27 cellular contexts compared by ENCODE assay signal in the genomic region with DNA sequence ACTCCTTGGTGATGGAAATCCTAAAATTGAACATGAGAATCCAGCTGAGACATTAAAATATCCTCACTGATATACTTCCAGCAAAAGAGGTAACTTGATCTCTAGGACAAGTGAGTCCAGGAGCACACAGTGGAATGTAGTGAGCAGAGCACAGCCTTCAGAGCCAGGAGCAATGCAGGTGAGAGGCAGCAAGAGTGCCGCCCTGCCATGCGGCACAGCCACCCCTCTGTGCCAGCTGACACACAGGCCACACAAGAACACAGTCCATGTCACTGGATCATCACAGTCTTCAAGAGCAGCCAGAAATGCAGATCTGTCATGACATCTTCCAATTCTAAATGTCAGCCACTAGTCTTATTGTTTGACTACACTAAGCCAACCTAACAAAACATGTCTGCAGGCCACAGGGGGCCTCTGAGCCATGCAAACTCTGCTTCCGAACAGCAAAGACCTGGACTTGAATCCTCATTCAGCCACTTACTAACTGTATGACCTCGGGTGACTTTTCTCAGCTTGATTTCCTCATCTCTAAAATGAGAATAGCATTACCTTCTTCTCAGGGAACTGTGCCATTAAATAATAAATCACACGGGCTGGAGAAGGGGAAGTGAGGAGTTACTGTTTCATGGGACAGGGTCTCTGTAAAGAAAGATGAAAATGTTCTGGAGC. TPM values are rescaled to one million over a fixed set of nuclear protein-coding genes. Genes with fewer than 3 reads are reported as not detected.
DNase-seq lines count a peak whose midpoint lies in the region; ATAC-seq and TF ChIP-seq lines count a peak whose summit lies in the region.
"Had no signal": no experiment of that assay in that cellular context is flagged by ENCODE, and none has a peak within 500 bp of the region (broad histone marks: within the 10 kb centered on the region; RNA-seq: fewer than 3 reads in every experiment).

No MANE protein-coding gene starts in this region.

- TF ChIP-seq CTCF in fibroblast of mammary gland (conservative IDR thresholded peaks at IDR 0.05; ENCODE audit: control insufficient read depth, insufficient read depth, low read depth, low read length) (no peak), upper lobe of right lung (IDR thresholded peaks at IDR 0.05) (no peak), H9 (conservative IDR thresholded peaks at IDR 0.05) (no peak)

- H4K20me1 ChIP-seq in H9 (ENCODE audit: control insufficient read depth, insufficient read depth, insufficient read length), result no peaks in the 10 kb centered on the region

- H3K27me3 Mint-ChIP-seq in activated naive CD8-positive, alpha-beta T cell treated with anti-CD3 and anti-CD28 coated beads for 36 hours, result no peaks in the 10 kb centered on the region
- no peaks in the 10 kb centered on the region for H3K27me3 Mint-ChIP-seq in activated naive CD8-positive, alpha-beta T cell treated with anti-CD3 and anti-CD28 coated beads, Interleukin-2, amount 50 U/mL, for 24 hours
- H3K27me3 Mint-ChIP-seq in H9 (ENCODE audit: low read depth), result no peaks in the 10 kb centered on the region
- H3K27me3 Mint-ChIP-seq: activated T-helper 17 cell treated with anti-CD3 and anti-CD28 coated beads, Interleukin-2, amount 50 U/mL, for 72 hours; progenitor cell of endocrine pancreas had no signal

- H2BK120ac ChIP-seq in H9 (ENCODE audit: low read depth, low read length, poor library complexity, severe bottlenecking), result no peak overlapping the region

- no peaks in the 10 kb centered on the region for H3K9me3 Mint-ChIP-seq in activated naive CD8-positive, alpha-beta T cell treated with anti-CD3 and anti-CD28 coated beads for 36 hours
- no peaks in the 10 kb centered on the region for H3K9me3 Mint-ChIP-seq in activated naive CD8-positive, alpha-beta T cell treated with anti-CD3 and anti-CD28 coated beads, Interleukin-2, amount 50 U/mL, for 24 hours
- H3K9me3 Mint-ChIP-seq in H9, result no peaks in the 10 kb centered on the region
- H3K9me3 Mint-ChIP-seq: activated T-helper 17 cell treated with anti-CD3 and anti-CD28 coated beads, Interleukin-2, amount 50 U/mL, for 72 hours; nephron; T-helper 2 cell treated with Interferon-gamma antibody and Interleukin-4, amounts not matched to agents 5 μg/mL and 100 μg/mL, for 36 hours had no signal

- no peak overlapping the region for H2BK12ac ChIP-seq in H9 (ENCODE audit: insufficient read length, low read depth, low read length)

- peak overlapping the region; percentile 34 for H3K27ac Mint-ChIP-seq in activated naive CD8-positive, alpha-beta T cell treated with anti-CD3 and anti-CD28 coated beads for 36 hours
- H3K27ac Mint-ChIP-seq in activated naive CD8-positive, alpha-beta T cell treated with anti-CD3 and anti-CD28 coated beads, Interleukin-2, amount 50 U/mL, for 24 hours, result no peak overlapping the region
- peak overlapping the region in 1 of 3 experiments; percentile 36; a peak in 1 of 7 replicates for H3K27ac Mint-ChIP-seq in H9
- H3K27ac Mint-ChIP-seq: activated T-helper 17 cell treated with anti-CD3 and anti-CD28 coated beads, Interleukin-2, amount 50 U/mL, for 72 hours; progenitor cell of endocrine pancreas; T-helper 2 cell treated with Interferon-gamma antibody and Interleukin-4, amounts not matched to agents 5 μg/mL and 100 μg/mL, for 36 hours had no signal

- H3K4me3 Mint-ChIP-seq in activated naive CD8-positive, alpha-beta T cell treated with anti-CD3 and anti-CD28 coated beads for 36 hours, result no peak overlapping the region
- no peak overlapping the region for H3K4me3 Mint-ChIP-seq in activated naive CD8-positive, alpha-beta T cell treated with anti-CD3 and anti-CD28 coated beads, Interleukin-2, amount 50 U/mL, for 24 hours
- H3K4me3 Mint-ChIP-seq in H9, result no peak overlapping the region
- H3K4me3 Mint-ChIP-seq: activated T-helper 17 cell treated with anti-CD3 and anti-CD28 coated beads, Interleukin-2, amount 50 U/mL, for 72 hours; nephron; T-helper 2 cell treated with Interferon-gamma antibody and Interleukin-4, amounts not matched to agents 5 μg/mL and 100 μg/mL, for 36 hours had no signal

- no peaks in the 10 kb centered on the region for H3K79me2 ChIP-seq in H9 (ENCODE audit: insufficient read depth, low read length)

- H4K8ac ChIP-seq in H9 (replicated peaks; ENCODE audit: insufficient read length, low read depth, low read length), result no peak overlapping the region

- no CpG with 5 or more reads among the region's 5 CpGs for WGBS in H9 (ENCODE audit: extremely low coverage, insufficient read length, low lambda C conversion rate)

- no peak overlapping the region for H3K4me2 ChIP-seq in H9 (ENCODE audit: insufficient read depth, insufficient read length, low read length)
- H3K4me2 ChIP-seq: A549 had no signal

- peaks cover 17% of the 10 kb centered on the region for H3K36me3 ChIP-seq in upper lobe of right lung
- H3K36me3 ChIP-seq: SJCRH30 had no signal

- H3K79me1 ChIP-seq in H9 (ENCODE audit: insufficient read depth, low read depth, low read length, poor library complexity, severe bottlenecking), result no peaks in the 10 kb centered on the region

- intact Hi-C loops in upper lobe of right lung (cut with DNase I), result no loop called here

- no peak overlapping the region for H2BK20ac ChIP-seq in H9 (ENCODE audit: low read depth, low read length, poor library complexity, severe bottlenecking)

- H2AK5ac ChIP-seq in H9 (ENCODE audit: insufficient read length, low read length), result no peak overlapping the region

- no peak overlapping the region for H3K14ac ChIP-seq in H9 (ENCODE audit: insufficient read depth, low read length)

- no peak overlapping the region for H3K18ac ChIP-seq in H9 (ENCODE audit: insufficient read length, low read depth, low read length)

- H4K91ac ChIP-seq in H9 (ENCODE audit: insufficient read length, low read depth, low read length), result no peak overlapping the region

- no peak for ATAC-seq in activated naive CD8-positive, alpha-beta T cell treated with anti-CD3 and anti-CD28 coated beads, Interleukin-2, amount 50 U/mL, for 24 hours
- ATAC-seq in upper lobe of right lung, result peak; percentile 15
- ATAC-seq: activated T-helper 17 cell treated with anti-CD3 and anti-CD28 coated beads, Interleukin-2, amount 50 U/mL, for 72 hours had no signal

- H3K27me3 ChIP-seq in upper lobe of right lung (no peaks in the 10 kb centered on the region), H9 (ENCODE audit: insufficient read depth, low read length) (no peaks in the 10 kb centered on the region)
- H3K27me3 ChIP-seq: dorsolateral prefrontal cortex, SJCRH30, vagina had no signal

- no peak overlapping the region for H3K4ac ChIP-seq in H9 (ENCODE audit: low read depth, low read length)

- DNase-seq in activated naive CD8-positive, alpha-beta T cell treated with anti-CD3 and anti-CD28 coated beads for 36 hours, result no peak
- DNase-seq in activated naive CD8-positive, alpha-beta T cell treated with anti-CD3 and anti-CD28 coated beads, Interleukin-2, amount 50 U/mL, for 24 hours, result no peak
- DNase-seq in RKO (ENCODE audit: low spot score) (peak; percentile 18), fibroblast of mammary gland (ENCODE audit: low read depth) (peak; percentile 58), upper lobe of right lung (no peak), GOT3 (lab: John Stamatoyannopoulos, UW) (no peak), SW480 (ENCODE audit: low spot score) (no peak), H9 (no peak)
- DNase-seq: activated CD4-positive, CD25-positive, alpha-beta regulatory T cell treated with anti-CD3 and anti-CD28 coated beads, Interleukin-2, amount 50 U/mL, for 72 hours; C1 segment of cervical spinal cord; dorsolateral prefrontal cortex; HCEC 1CT; kidney glomerular epithelial cell; NCI-H1105; NCI-H2081 treated with DMSO at 0.1 percent for 48 hours; NCI-H524 treated with DMSO at 0.1 percent for 48 hours; SJCRH30; small intestine; substantia nigra had no signal

- H3K27ac ChIP-seq in upper lobe of right lung (no peak overlapping the region), H9 (ENCODE audit: insufficient read length, low read depth, low read length) (no peak overlapping the region)
- H3K27ac ChIP-seq: A549, dorsolateral prefrontal cortex, epithelial cell of prostate, HL-60, SJCRH30, vagina had no signal

- no peak overlapping the region for H2BK15ac ChIP-seq in H9 (ENCODE audit: low read depth, low read length)

- H3K4me3 ChIP-seq in fibroblast of mammary gland (ENCODE audit: control insufficient read depth, low read depth, low read length) (no peak overlapping the region), upper lobe of right lung (no peak overlapping the region)
- H3K4me3 ChIP-seq: A549, dorsolateral prefrontal cortex, SJCRH30, vagina had no signal

- H2BK5ac ChIP-seq in H9 (ENCODE audit: insufficient read length, low read length), result no peak overlapping the region

- no peak overlapping the region for H3K56ac ChIP-seq in H9 (ENCODE audit: insufficient read length, low read depth, low read length)

- H4K5ac ChIP-seq in H9 (ENCODE audit: insufficient read length, low read depth, low read length), result no peak overlapping the region

- no peak overlapping the region for H3K9ac ChIP-seq in H9 (ENCODE audit: extremely low read depth, insufficient read length, low read length)

- peaks cover 2% of the 10 kb centered on the region for H3K4me1 Mint-ChIP-seq in activated naive CD8-positive, alpha-beta T cell treated with anti-CD3 and anti-CD28 coated beads for 36 hours
- no peaks in the 10 kb centered on the region for H3K4me1 Mint-ChIP-seq in activated naive CD8-positive, alpha-beta T cell treated with anti-CD3 and anti-CD28 coated beads, Interleukin-2, amount 50 U/mL, for 24 hours
- peaks cover 14% of the 10 kb centered on the region in 2 experiments for H3K4me1 Mint-ChIP-seq in H9
- H3K4me1 Mint-ChIP-seq: activated T-helper 17 cell treated with anti-CD3 and anti-CD28 coated beads, Interleukin-2, amount 50 U/mL, for 72 hours had no signal

- no peaks in the 10 kb centered on the region for H3K9me3 ChIP-seq in upper lobe of right lung
- no peaks in the 10 kb centered on the region for H3K9me3 ChIP-seq in H9 (ENCODE audit: control insufficient read depth, low read depth, low read length)
- H3K9me3 ChIP-seq: A549, SJCRH30, vagina had no signal

- H3K4me1 ChIP-seq in upper lobe of right lung (no peaks in the 10 kb centered on the region), H9 (ENCODE audit: insufficient read depth, low read length) (peaks cover 3% of the 10 kb centered on the region; the same call in 1 of the 2 replicates)
- H3K4me1 ChIP-seq: A549, vagina had no signal

- peaks cover 1% of the 10 kb centered on the region for H3K36me3 Mint-ChIP-seq in activated naive CD8-positive, alpha-beta T cell treated with anti-CD3 and anti-CD28 coated beads for 36 hours
- H3K36me3 Mint-ChIP-seq in activated naive CD8-positive, alpha-beta T cell treated with anti-CD3 and anti-CD28 coated beads, Interleukin-2, amount 50 U/mL, for 24 hours (ENCODE audit: low read depth), result peaks cover 6% of the 10 kb centered on the region
- no peaks in the 10 kb centered on the region; a peak in 1 of 7 replicates for H3K36me3 Mint-ChIP-seq in H9 (ENCODE audit: insufficient read depth in 1 of 3, low read depth in 3 of 3)

- H3T11ph ChIP-seq in H9 (ENCODE audit: low read length), result no peak overlapping the region

- H3K23me2 ChIP-seq in H9 (ENCODE audit: insufficient read length, low read depth, low read length, poor library complexity, severe bottlenecking), result no peaks in the 10 kb centered on the region

- H3K23ac ChIP-seq in H9 (ENCODE audit: insufficient read length, low read depth, low read length), result no peak overlapping the region

- no peak overlapping the region for H2AFZ ChIP-seq in H9 (ENCODE audit: low read length)

RNA-seq across cellular contexts. Expression of a gene that starts 47.0 kb away (rescaled TPM):
- total RNA-seq in activated naive CD8-positive, alpha-beta T cell treated with anti-CD3 and anti-CD28 coated beads for 36 hours, result 10 to 100 TPM; 10.8 to 13.3 TPM
- total RNA-seq in upper lobe of right lung, result 11.1 TPM
- total RNA-seq in H9 (2021), result 0.48 and 0.68 TPM in 2 replicates

RNA-seq across cellular contexts. Expression of a gene that starts 50.9 kb away (rescaled TPM):
- total RNA-seq in activated naive CD8-positive, alpha-beta T cell treated with anti-CD3 and anti-CD28 coated beads for 36 hours, result 10 to 100 TPM; 42.5 to 45.7 TPM
- total RNA-seq in upper lobe of right lung (21.9 TPM), H9 (2021) (45.9 and 53.4 TPM in 2 replicates)

Comparison
In these comparisons a context has a peak if more than half of its experiments do, and no peak if none do; other contexts are left out.
1. DNase-seq: peak in RKO (single experiment) and fibroblast of mammary gland (single experiment); none in activated naive CD8-positive, alpha-beta T cell treated with anti-CD3 and anti-CD28 coated beads for 36 hours (single experiment), activated naive CD8-positive, alpha-beta T cell treated with anti-CD3 and anti-CD28 coated beads, Interleukin-2, amount 50 U/mL, for 24 hours (single experiment), upper lobe of right lung (single experiment), GOT3 (single experiment), SW480 (single experiment) and H9 (single experiment).